10 cellular contexts compared by ENCODE assay signal in genomic region chr6:166032366-166033171, GRCh38.
A peak's percentile ranks its signal among the peaks of the same experiment; 100 is the strongest.
DNase-seq lines count a peak whose midpoint lies in the region; ATAC-seq and TF ChIP-seq lines count a peak whose summit lies in the region.
"Had no signal": no experiment of that assay in that cellular context is flagged by ENCODE, and none has a peak within 500 bp of the region (broad histone marks: within the 10 kb centered on the region; RNA-seq: fewer than 3 reads in every experiment).

No MANE protein-coding gene starts in this region.

- H3K4me1 ChIP-seq in vagina = no peaks in the 10 kb centered on the region

- no peak overlapping the region for H3K4me3 Mint-ChIP-seq in WTC11

- H3K4me3 ChIP-seq in vagina = no peak overlapping the region

- POLR2A ChIA-PET in WTC11 (lab: Charles Lee) = no interaction called here

- H3K4me1 Mint-ChIP-seq in WTC11 = peaks cover 12% of the 10 kb centered on the region

- H3K9me3 ChIP-seq in vagina = no peaks in the 10 kb centered on the region
- H3K9me3 ChIP-seq: neutrophil had no signal

- H3K36me3 Mint-ChIP-seq in WTC11 = peaks cover 4% of the 10 kb centered on the region

- CTCF ChIA-PET in WTC11 (lab: Charles Lee) = interaction anchor here (0.6 to 2.4 kb wide), 10 partner anchors 12 to 338 kb away, joined by 3 to 23 read pairs (median 4); no protein-coding TSS in a partner anchor

- peaks cover 24% of the 10 kb centered on the region for H3K9me3 Mint-ChIP-seq in WTC11

- H3K27ac Mint-ChIP-seq in WTC11 = no peak overlapping the region

- no peak overlapping the region for H3K27ac ChIP-seq in vagina
- H3K27ac ChIP-seq: neutrophil had no signal

- no peak for TF ChIP-seq POLR2A in vagina (IDR thresholded peaks at IDR 0.05)

- peak; percentile 56 for ATAC-seq in GM19467 (IDR thresholded peaks at IDR 0.05; ENCODE audit: unreplicated experiment)
- peak; percentile 98 for ATAC-seq in WTC11
- no peak for ATAC-seq in HG03025 (IDR thresholded peaks at IDR 0.05; ENCODE audit: low FRiP score, unreplicated experiment)

- peak; percentile 74 for DNase-seq in A172 (ENCODE audit: low spot score)
- DNase-seq in WTC11 (ENCODE audit: low spot score) = peak; percentile 42
- DNase-seq in islet precursor cell = peak; percentile 96
- DNase-seq in vagina (ENCODE audit: extremely low spot score in 2 of 2) = no peak
- DNase-seq in NCI-H1105 (lab: John Stamatoyannopoulos, UW) = no peak
- DNase-seq in stimulated activated CD4-positive, alpha-beta T cell treated with anti-CD3 and anti-CD28 coated beads, Interleukin-12 subunit alpha, Interleukin-12 subunit beta, amount 100 ng/mL, for 4 hours = no peak
- DNase-seq: NCI-H1694 treated with DMSO at 0.1 percent for 48 hours had no signal

- no peak; the same call in none of the 2 replicates for TF ChIP-seq CTCF in WTC11 (IDR thresholded peaks at IDR 0.05)
- TF ChIP-seq CTCF in vagina (IDR thresholded peaks at IDR 0.05) = no peak

- H3K36me3 ChIP-seq in vagina = no peaks in the 10 kb centered on the region
- H3K36me3 ChIP-seq: neutrophil had no signal

- intact Hi-C loops in vagina (cut with DNase I) = no loop called here

- H3K27me3 Mint-ChIP-seq in WTC11 (ENCODE audit: low read depth) = peaks cover 3% of the 10 kb centered on the region; the same call in 1 of the 2 replicates

- no peaks in the 10 kb centered on the region for H3K27me3 ChIP-seq in vagina
- H3K27me3 ChIP-seq: neutrophil had no signal

TF ChIP-seq in WTC11, 78 proteins besides CTCF, POLR2A, EP300 and RAD21:
- TF ChIP-seq CREM (CRISPR knock-in tag; IDR thresholded peaks at IDR 0.05) = 0 out of 2 replicates have a peak, but pooled peaks have one; percentile 27
- TF ChIP-seq ATF6 (CRISPR knock-in tag; IDR thresholded peaks at IDR 0.05) = no peak

Comparison
In these comparisons a context has a peak if more than half of its experiments do, and no peak if none do; other contexts are left out.
1. DNase-seq: peak in A172 (single experiment), WTC11 (single experiment) and islet precursor cell (single experiment); none in vagina (0 of 2), NCI-H1105 (single experiment) and stimulated activated CD4-positive, alpha-beta T cell treated with anti-CD3 and anti-CD28 coated beads, Interleukin-12 subunit alpha, Interleukin-12 subunit beta, amount 100 ng/mL, for 4 hours (single experiment).